Comparison of ENCODE assay signal across 12 cellular contexts in the genomic region with DNA sequence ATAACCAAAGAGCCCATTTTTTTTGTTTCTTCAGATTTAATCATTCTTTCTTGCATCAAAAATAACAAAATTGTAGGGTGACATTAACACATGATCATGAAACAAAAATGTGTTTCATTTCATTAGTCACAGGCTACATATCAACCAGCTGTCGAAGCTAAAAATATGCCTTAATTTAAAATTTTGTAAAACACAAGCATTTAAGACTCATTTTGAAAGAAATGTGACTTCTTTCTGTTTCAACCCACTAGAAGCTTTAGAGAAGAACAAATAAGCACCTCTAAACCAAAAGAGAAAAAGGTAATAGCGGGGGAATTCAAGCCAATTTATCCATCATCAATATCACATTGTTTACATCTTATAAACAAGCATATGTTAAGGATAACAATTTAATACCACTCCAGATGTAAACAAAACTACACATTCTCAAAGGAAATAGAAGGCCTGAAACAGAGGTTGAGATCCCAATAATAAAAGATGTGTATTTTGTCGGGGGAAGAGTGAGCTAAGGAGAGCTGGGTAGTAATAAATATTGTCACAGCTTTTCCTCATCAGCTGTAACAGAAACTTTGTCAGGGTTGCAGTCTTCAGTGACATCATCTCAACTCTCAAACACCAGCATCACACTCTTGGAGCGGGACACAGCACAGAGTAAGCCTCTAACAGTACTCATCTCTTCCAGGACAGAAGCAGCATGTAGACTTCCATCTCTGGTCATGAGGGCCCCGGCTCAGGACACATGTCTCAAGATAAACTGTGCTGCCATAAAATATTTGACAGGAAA. TPM values are rescaled to one million over a fixed set of nuclear protein-coding genes. Genes with fewer than 3 reads are reported as not detected.
A peak's percentile ranks its signal among the peaks of the same experiment; 100 is the strongest.
DNase-seq lines count a peak whose midpoint lies in the region; ATAC-seq and TF ChIP-seq lines count a peak whose summit lies in the region.
"Had no signal": no experiment of that assay in that cellular context is flagged by ENCODE, and none has a peak within 500 bp of the region (broad histone marks: within the 10 kb centered on the region; RNA-seq: fewer than 3 reads in every experiment).

No MANE protein-coding gene starts in this region.

- no peak for TF ChIP-seq CTCF in dorsolateral prefrontal cortex (IDR thresholded peaks at IDR 0.05 in 54 of 56, conservative IDR thresholded peaks at IDR 0.05 in 2 of 56; ENCODE audit: low read depth in 1 of 56, partially characterized antibody in 56 of 56)

- peak; percentile 86 for ATAC-seq in GM18498 (IDR thresholded peaks at IDR 0.05; ENCODE audit: unreplicated experiment)
- ATAC-seq in GM19463 (IDR thresholded peaks at IDR 0.05; ENCODE audit: unreplicated experiment): peak; percentile 70
- peak; percentile 77 for ATAC-seq in HG03060 (IDR thresholded peaks at IDR 0.05; ENCODE audit: low read depth, unreplicated experiment)

- intact Hi-C loops in dorsolateral prefrontal cortex (cut with DNase I): loop anchor here in 1 of 2 donors (5.0 kb wide), 1 partner anchor 37 kb away; no protein-coding TSS in a partner anchor

- H3K27ac ChIP-seq in dorsolateral prefrontal cortex: peak overlapping the region in 31 of 59 donors; percentile 0 to 68 (median 28)
- H3K27ac ChIP-seq: adrenal gland, spleen had no signal

- no peaks in the 10 kb centered on the region for H3K27me3 ChIP-seq in dorsolateral prefrontal cortex
- H3K27me3 ChIP-seq: adrenal gland, spleen had no signal

- H3K4me3 ChIP-seq in dorsolateral prefrontal cortex: no peak overlapping the region
- H3K4me3 ChIP-seq: adrenal gland, spleen had no signal

- DNase-seq in dorsolateral prefrontal cortex (no peak), DMS53 (lab: John Stamatoyannopoulos, UW) (no peak), NCI-H146 (lab: John Stamatoyannopoulos, UW) (no peak), activated gamma-delta T cell treated with Interleukin-2 at 50 U/mL for 16 hours (no peak), hepatic stellate cell (ENCODE audit: low spot score) (no peak)
- DNase-seq: adrenal gland; CD4-positive, alpha-beta T cell; NCI-H1694 treated with DMSO at 0.1 percent for 48 hours; spleen had no signal

RNA-seq across cellular contexts. Expression of gene ALG9, which starts 42.0 kb away (rescaled TPM):
- 10 to 100 TPM; 27.6 to 49.9 (median 37.3) TPM for total RNA-seq in dorsolateral prefrontal cortex

RNA-seq across cellular contexts. Expression of gene FDXACB1, which starts 49.6 kb away (rescaled TPM):
- total RNA-seq in dorsolateral prefrontal cortex: 1 to 10 TPM in 116 of 120 experiments, under 1 TPM in 4; 0.69 to 3.4 (median 1.9) TPM

RNA-seq across cellular contexts. Expression of gene CFAP68, which starts 50.0 kb away (rescaled TPM):
- 10 to 100 TPM in 114 of 120 experiments, 1 to 10 TPM in 6; 7.3 to 30.0 (median 16.4) TPM for total RNA-seq in dorsolateral prefrontal cortex
